ENCODE assay signal across 11 cellular contexts in the genomic region with DNA sequence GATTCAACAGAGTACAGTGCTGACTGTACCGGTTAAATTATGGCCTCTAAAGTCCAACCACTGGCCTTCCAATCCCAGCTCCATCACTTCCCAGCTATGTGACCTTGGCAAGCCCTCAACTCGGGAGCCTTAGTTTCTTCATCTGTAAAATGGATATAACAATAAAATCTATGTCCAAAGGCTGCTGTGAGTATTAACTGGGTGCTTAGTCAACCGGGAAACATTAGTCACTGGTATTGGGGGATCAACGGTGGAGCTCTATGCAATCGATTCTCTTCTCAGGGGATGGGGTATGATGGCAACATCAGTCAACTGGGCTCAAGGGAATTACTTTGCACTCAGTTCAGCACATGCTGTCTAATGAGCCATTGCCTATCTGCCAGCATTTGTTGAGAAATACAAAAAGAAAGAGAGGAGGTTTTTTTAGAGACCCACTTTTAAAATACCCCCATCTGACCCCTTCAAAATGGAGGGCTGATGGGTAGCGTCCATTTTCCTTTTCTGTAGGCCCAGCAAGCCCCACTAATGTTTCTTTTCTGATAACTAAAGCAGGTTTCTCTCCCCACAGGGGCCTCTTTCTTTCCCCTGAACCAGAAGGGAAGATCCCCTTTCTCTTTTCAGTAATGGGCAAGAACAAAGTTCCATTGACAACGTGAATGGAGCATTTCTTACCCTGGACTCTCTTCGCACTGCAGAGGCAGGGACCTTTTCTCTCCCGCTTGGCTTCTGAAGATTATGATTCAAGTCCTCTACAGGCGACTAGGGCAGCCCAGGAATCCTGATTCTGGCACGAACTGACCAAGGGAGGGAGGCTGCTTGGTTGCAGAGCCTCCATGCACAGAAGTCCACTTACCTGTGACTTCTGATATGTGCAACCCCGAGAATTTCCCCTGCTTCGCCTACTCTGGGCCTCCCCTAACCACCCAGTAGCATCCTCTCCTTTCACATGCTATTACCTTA. TPM values are rescaled to one million over a fixed set of nuclear protein-coding genes. Genes with fewer than 3 reads are reported as not detected.
DNase-seq lines count a peak whose midpoint lies in the region; ATAC-seq, FAIRE-seq and TF ChIP-seq lines count a peak whose summit lies in the region.
"Had no signal": no experiment of that assay in that cellular context is flagged by ENCODE, and none has a peak within 500 bp of the region (broad histone marks: within the 10 kb centered on the region; RNA-seq: fewer than 3 reads in every experiment).

No MANE protein-coding gene starts in this region.

- no peak for DNase-seq in GM12891 (ENCODE audit: insufficient read length, low spot score)
- DNase-seq in globus pallidus (ENCODE audit: low spot score) = peak; percentile 31
- no peak for DNase-seq in SKM-1 (lab: John Stamatoyannopoulos, UW; ENCODE audit: unreplicated experiment)
- DNase-seq in HUDEP-2 (lab: John Stamatoyannopoulos, UW; ENCODE audit: unreplicated experiment in 76 of 76) = no peak
- DNase-seq in NOMO-1 treated with DMSO at 0.1 percent for 48 hours (lab: John Stamatoyannopoulos, UW; ENCODE audit: unreplicated experiment) = no peak
- DNase-seq: mucosa of descending colon, NCI-H187 had no signal

- no peak for TF ChIP-seq POLR2A in GM12891 (IDR thresholded peaks at IDR 0.05; ENCODE audit: low read depth, low read length)

- ATAC-seq in GM21381 (IDR thresholded peaks at IDR 0.05; ENCODE audit: unreplicated experiment) = peak; percentile 2
- ATAC-seq in HG03571 (IDR thresholded peaks at IDR 0.05; ENCODE audit: unreplicated experiment) = peak; percentile 23
- ATAC-seq in SK-N-SH treated with all-trans-retinoic acid at 6 μM for 48 hours = no peak
- ATAC-seq: body of pancreas, mucosa of descending colon had no signal

- no peak for FAIRE-seq in GM12891 (lab: Jason Lieb, UNC)

TF ChIP-seq in GM12891, 5 proteins besides CTCF, POLR2A, EP300 and RAD21:
- TF ChIP-seq TAF1 (IDR thresholded peaks at IDR 0.05; ENCODE audit: low read depth, low read length) (0 out of 2 replicates have a peak, but pooled peaks have one; percentile 9), SPI1 (IDR thresholded peaks at IDR 0.05; ENCODE audit: low read depth, low read length) (no peak)

TF ChIP-seq in SK-N-SH treated with all-trans-retinoic acid at 6 μM for 48 hours, 23 proteins besides CTCF, POLR2A, EP300 and RAD21:
- TF ChIP-seq PPARA (CRISPR knock-in tag; IDR thresholded peaks at IDR 0.05; ENCODE audit: borderline replicate concordance) (no peak), RARB (CRISPR knock-in tag; IDR thresholded peaks at IDR 0.05) (no peak), ZFP3 (CRISPR knock-in tag; IDR thresholded peaks at IDR 0.05) (no peak), ZNF70 (CRISPR knock-in tag; IDR thresholded peaks at IDR 0.05) (no peak), ESRRG (CRISPR knock-in tag; IDR thresholded peaks at IDR 0.05) (no peak), SNAI2 (CRISPR knock-in tag; IDR thresholded peaks at IDR 0.05) (no peak), ZNF8 (CRISPR knock-in tag; IDR thresholded peaks at IDR 0.05) (no peak), CSDC2 (CRISPR knock-in tag; IDR thresholded peaks at IDR 0.05) (no peak), BACH2 (CRISPR knock-in tag; IDR thresholded peaks at IDR 0.05; ENCODE audit: borderline replicate concordance) (no peak), ZNF565 (CRISPR knock-in tag; conservative IDR thresholded peaks at IDR 0.05; ENCODE audit: low read depth) (no peak)
- TF ChIP-seq, protein P1, sequence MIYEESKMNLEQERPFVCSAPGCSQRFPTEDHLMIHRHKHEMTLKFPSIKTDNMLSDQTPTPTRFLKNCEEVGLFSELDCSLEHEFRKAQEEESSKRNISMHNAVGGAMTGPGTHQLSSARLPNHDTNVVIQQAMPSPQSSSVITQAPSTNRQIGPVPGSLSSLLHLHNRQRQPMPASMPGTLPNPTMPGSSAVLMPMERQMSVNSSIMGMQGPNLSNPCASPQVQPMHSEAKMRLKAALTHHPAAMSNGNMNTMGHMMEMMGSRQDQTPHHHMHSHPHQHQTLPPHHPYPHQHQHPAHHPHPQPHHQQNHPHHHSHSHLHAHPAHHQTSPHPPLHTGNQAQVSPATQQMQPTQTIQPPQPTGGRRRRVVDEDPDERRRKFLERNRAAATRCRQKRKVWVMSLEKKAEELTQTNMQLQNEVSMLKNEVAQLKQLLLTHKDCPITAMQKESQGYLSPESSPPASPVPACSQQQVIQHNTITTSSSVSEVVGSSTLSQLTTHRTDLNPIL (CRISPR knock-in tag; IDR thresholded peaks at IDR 0.05; ENCODE audit: low read depth) = no peak
- TF ChIP-seq, protein P2, sequence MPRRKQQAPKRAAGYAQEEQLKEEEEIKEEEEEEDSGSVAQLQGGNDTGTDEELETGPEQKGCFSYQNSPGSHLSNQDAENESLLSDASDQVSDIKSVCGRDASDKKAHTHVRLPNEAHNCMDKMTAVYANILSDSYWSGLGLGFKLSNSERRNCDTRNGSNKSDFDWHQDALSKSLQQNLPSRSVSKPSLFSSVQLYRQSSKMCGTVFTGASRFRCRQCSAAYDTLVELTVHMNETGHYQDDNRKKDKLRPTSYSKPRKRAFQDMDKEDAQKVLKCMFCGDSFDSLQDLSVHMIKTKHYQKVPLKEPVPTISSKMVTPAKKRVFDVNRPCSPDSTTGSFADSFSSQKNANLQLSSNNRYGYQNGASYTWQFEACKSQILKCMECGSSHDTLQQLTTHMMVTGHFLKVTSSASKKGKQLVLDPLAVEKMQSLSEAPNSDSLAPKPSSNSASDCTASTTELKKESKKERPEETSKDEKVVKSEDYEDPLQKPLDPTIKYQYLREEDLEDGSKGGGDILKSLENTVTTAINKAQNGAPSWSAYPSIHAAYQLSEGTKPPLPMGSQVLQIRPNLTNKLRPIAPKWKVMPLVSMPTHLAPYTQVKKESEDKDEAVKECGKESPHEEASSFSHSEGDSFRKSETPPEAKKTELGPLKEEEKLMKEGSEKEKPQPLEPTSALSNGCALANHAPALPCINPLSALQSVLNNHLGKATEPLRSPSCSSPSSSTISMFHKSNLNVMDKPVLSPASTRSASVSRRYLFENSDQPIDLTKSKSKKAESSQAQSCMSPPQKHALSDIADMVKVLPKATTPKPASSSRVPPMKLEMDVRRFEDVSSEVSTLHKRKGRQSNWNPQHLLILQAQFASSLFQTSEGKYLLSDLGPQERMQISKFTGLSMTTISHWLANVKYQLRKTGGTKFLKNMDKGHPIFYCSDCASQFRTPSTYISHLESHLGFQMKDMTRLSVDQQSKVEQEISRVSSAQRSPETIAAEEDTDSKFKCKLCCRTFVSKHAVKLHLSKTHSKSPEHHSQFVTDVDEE (CRISPR knock-in tag; IDR thresholded peaks at IDR 0.05) = no peak

RNA-seq across cellular contexts. Expression of a gene that starts 8.7 kb away (rescaled TPM):
- polyA plus RNA-seq in GM12891 (2012; ENCODE audit: low read depth, missing spikeins) = 46.8 TPM
